1 cellular context compared by ENCODE assay signal in the genomic region with DNA sequence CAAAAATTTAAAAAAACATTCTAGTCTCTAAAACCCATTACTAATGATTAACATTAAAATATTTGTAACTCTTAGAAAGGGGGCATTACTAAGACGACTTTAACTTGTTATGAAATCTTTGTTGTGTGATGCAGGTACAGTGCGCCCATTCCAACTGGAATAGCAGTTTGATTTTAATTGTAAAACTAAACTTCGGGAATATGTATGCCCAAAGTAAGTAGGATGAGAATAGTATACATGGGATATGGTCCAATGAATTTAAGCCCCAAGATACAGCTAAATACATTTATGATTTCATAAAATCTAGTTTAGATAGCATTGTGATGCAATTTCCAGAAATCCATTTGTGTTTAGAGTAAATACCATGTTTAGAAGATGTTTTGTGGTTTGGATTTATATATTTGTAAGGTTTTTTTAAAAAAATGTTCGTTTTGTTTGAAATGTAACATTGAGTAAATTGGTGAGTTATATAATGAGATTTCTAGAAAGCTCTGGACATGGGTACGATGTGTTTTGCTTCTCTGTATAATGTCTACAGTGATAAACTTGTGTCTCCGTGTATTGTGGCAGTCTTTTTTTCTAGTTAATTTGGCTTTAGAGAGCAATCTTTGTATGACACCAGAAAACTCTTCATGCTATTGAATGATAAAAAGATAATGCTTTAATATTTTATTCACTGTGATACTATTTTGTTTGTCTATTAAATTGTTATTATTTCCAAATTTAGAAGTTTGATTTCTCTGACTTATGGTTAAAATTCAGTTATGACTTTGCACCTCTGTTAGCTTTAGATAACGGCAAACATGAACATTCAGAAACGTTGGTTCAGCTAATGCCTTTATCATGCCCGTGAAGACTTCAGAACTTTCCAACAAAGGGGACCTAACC.
TF ChIP-seq lines count a peak whose summit lies in the region.

No MANE protein-coding gene starts in this region.

TF ChIP-seq in K562, 482 proteins besides CTCF, POLR2A, EP300 and RAD21 (continued from another document and continues in another):
- TF ChIP-seq, protein P1, sequence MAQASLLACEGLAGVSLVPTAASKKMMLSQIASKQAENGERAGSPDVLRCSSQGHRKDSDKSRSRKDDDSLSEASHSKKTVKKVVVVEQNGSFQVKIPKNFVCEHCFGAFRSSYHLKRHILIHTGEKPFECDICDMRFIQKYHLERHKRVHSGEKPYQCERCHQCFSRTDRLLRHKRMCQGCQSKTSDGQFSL (CRISPR knock-in tag; IDR thresholded peaks at IDR 0.05) = no peak
- TF ChIP-seq, protein P1 (tag; IDR thresholded peaks at IDR 0.05) = no peak
- TF ChIP-seq SMAD2 (IDR thresholded peaks at IDR 0.05; ENCODE audit: low read depth, low read length) (no peak), EWSR1 (IDR thresholded peaks at IDR 0.05; ENCODE audit: borderline replicate concordance, low read depth, partially characterized antibody) (no peak), DACH1 (IDR thresholded peaks at IDR 0.05; ENCODE audit: partially characterized antibody) (no peak), HMGN3 (IDR thresholded peaks at IDR 0.05; ENCODE audit: borderline replicate concordance, extremely low read depth, insufficient read length, low read depth, low read length) (no peak), DIDO1 (tag; IDR thresholded peaks at IDR 0.05; ENCODE audit: low read depth) (no peak), POLR2G (IDR thresholded peaks at IDR 0.05; ENCODE audit: low read depth, low read length) (no peak), NR2C2 (CRISPR knock-in tag; IDR thresholded peaks at IDR 0.05) (no peak), NR2C2 (tag; IDR thresholded peaks at IDR 0.05) (0 out of 2 replicates have a peak, but pooled peaks have one; percentile 29), ZNF133 (CRISPR knock-in tag; IDR thresholded peaks at IDR 0.05) (no peak), ZNF785 (CRISPR knock-in tag; IDR thresholded peaks at IDR 0.05) (no peak), RBM34 (IDR thresholded peaks at IDR 0.05; ENCODE audit: borderline replicate concordance, insufficient read depth, low read length) (no peak), FOXA1 (IDR thresholded peaks at IDR 0.05; ENCODE audit: borderline replicate concordance) (no peak), NR2C1 (IDR thresholded peaks at IDR 0.05) (no peak), NR2C1 (tag; IDR thresholded peaks at IDR 0.05) (no peak; the same call in 1 of the 2 replicates), FOXA3 (CRISPR knock-in tag; conservative IDR thresholded peaks at IDR 0.05 in 1 of 2, IDR thresholded peaks at IDR 0.05 in 1 of 2) (0 out of 4 replicates have a peak, but pooled peaks of 1 of the 2 experiments have one; percentile 13), ZNF224 (CRISPR knock-in tag; IDR thresholded peaks at IDR 0.05) (no peak), HCFC1 (IDR thresholded peaks at IDR 0.05; ENCODE audit: low read depth, low read length) (no peak), CBFA2T3 (IDR thresholded peaks at IDR 0.05) (peak; percentile 90), ILK (tag; IDR thresholded peaks at IDR 0.05; ENCODE audit: borderline replicate concordance, low read depth) (no peak), ZNF217 (CRISPR knock-in tag; IDR thresholded peaks at IDR 0.05) (no peak), HLTF (IDR thresholded peaks at IDR 0.05) (no peak), IFI16 (CRISPR knock-in tag; IDR thresholded peaks at IDR 0.05) (no peak), ZNF134 (CRISPR knock-in tag; conservative IDR thresholded peaks at IDR 0.05) (no peak), CEBPB (tag; IDR thresholded peaks at IDR 0.05) (peak; percentile 81), ZNF212 (CRISPR knock-in tag; IDR thresholded peaks at IDR 0.05) (no peak), ZNF184 (CRISPR knock-in tag; IDR thresholded peaks at IDR 0.05) (no peak), ZNF174 (CRISPR knock-in tag; IDR thresholded peaks at IDR 0.05) (no peak), CHCHD3 (CRISPR knock-in tag; IDR thresholded peaks at IDR 0.05) (no peak), ZNF146 (CRISPR knock-in tag; IDR thresholded peaks at IDR 0.05; ENCODE audit: unreplicated experiment) (no peak), SIRT6 (IDR thresholded peaks at IDR 0.05; ENCODE audit: low read depth, low read length) (no peak), NONO (IDR thresholded peaks at IDR 0.05; ENCODE audit: low read depth in 2 of 2, low read length in 1 of 2) (no peak), RBFOX2 (IDR thresholded peaks at IDR 0.05; ENCODE audit: low read depth, low read length) (no peak), DMBX1 (CRISPR knock-in tag; IDR thresholded peaks at IDR 0.05; ENCODE audit: borderline replicate concordance) (peak; percentile 9; the same call in 1 of the 2 replicates), SRSF3 (IDR thresholded peaks at IDR 0.05; ENCODE audit: insufficient read depth, low read length) (no peak), XRCC5 (IDR thresholded peaks at IDR 0.05; ENCODE audit: low read depth, low read length) (no peak), SP2 (IDR thresholded peaks at IDR 0.05; ENCODE audit: extremely low read depth, low read depth, low read length, poor library complexity, severe bottlenecking) (no peak), PHTF2 (CRISPR knock-in tag; IDR thresholded peaks at IDR 0.05) (no peak), FOXJ3 (CRISPR knock-in tag; IDR thresholded peaks at IDR 0.05) (no peak), ERF (CRISPR knock-in tag; IDR thresholded peaks at IDR 0.05) (no peak), SLC30A9 (CRISPR knock-in tag; IDR thresholded peaks at IDR 0.05) (no peak), ZNF668 (CRISPR knock-in tag; IDR thresholded peaks at IDR 0.05) (no peak), GTF2F1 (IDR thresholded peaks at IDR 0.05; ENCODE audit: low read depth, low read length) (no peak), HMG20A (CRISPR knock-in tag; conservative IDR thresholded peaks at IDR 0.05) (no peak), KLF13 (tag; IDR thresholded peaks at IDR 0.05; ENCODE audit: borderline replicate concordance, low read depth) (no peak), ZNF41 (CRISPR knock-in tag; conservative IDR thresholded peaks at IDR 0.05) (0 out of 2 replicates have a peak, but pooled peaks have one; percentile 61)
- TF ChIP-seq, protein P2, sequence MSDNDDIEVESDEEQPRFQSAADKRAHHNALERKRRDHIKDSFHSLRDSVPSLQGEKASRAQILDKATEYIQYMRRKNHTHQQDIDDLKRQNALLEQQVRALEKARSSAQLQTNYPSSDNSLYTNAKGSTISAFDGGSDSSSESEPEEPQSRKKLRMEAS (CRISPR knock-in tag; IDR thresholded peaks at IDR 0.05) = no peak
- TF ChIP-seq, protein P3, sequence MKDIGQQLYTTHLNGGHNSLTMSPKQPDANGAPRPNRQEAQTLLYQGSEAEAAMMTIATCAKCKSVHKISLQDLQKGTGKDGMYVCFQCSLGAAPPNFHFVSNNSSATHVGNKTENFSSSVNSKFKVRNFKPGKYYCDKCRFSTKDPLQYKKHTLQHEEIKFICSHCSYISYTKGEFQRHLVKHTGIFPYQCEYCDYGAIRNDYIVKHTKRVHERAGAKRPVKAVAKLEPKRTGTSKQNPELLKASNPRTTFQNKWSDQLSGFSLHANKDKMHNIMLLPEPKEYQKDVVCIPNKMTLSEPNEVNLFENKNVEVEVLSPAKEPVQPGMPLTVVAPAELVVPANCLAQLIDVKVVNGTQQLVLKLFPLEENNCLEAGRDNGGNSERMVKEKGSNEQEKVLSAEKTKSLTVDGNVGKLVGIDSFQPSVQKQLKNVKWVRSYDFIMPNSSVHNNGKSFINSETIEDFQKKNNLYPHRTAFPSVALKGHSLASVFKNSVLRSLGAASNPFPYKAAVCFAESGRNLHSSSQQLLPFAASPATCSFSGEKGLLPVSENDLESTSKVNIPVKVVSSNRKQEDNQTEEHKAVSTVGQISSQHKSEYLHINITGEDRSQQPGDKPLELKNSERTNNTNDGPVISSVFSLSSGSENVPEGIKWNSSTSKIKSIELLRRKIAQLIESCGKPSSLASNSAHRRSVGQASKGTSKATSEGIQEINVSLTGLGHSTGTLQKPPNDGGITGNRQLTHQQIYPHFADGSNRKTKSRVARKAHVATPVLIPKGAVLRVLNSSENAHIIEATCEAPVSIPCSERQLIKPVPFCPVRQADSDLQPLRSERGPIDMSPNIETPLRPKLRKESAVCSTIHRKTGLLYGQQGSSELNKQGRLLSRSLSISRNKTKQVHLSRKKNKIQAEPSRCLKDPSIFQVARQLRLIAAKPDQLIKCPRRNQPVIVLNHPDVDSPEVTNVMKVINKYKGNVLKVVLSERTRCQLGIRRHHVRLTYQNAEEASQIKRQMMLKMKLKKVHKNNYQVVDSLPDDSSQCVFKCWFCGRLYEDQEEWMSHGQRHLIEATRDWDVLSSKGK (CRISPR knock-in tag; IDR thresholded peaks at IDR 0.05) = no peak
- TF ChIP-seq, protein P4, sequence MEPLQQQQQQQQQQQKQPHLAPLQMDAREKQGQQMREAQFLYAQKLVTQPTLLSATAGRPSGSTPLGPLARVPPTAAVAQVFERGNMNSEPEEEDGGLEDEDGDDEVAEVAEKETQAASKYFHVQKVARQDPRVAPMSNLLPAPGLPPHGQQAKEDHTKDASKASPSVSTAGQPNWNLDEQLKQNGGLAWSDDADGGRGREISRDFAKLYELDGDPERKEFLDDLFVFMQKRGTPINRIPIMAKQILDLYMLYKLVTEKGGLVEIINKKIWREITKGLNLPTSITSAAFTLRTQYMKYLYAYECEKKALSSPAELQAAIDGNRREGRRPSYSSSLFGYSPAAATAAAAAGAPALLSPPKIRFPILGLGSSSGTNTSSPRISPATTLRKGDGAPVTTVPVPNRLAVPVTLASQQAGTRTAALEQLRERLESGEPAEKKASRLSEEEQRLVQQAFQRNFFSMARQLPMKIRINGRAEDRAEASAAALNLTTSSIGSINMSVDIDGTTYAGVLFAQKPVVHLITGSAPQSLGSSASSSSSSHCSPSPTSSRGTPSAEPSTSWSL (CRISPR knock-in tag; IDR thresholded peaks at IDR 0.05; ENCODE audit: borderline replicate concordance) = no peak
- TF ChIP-seq, protein P5, sequence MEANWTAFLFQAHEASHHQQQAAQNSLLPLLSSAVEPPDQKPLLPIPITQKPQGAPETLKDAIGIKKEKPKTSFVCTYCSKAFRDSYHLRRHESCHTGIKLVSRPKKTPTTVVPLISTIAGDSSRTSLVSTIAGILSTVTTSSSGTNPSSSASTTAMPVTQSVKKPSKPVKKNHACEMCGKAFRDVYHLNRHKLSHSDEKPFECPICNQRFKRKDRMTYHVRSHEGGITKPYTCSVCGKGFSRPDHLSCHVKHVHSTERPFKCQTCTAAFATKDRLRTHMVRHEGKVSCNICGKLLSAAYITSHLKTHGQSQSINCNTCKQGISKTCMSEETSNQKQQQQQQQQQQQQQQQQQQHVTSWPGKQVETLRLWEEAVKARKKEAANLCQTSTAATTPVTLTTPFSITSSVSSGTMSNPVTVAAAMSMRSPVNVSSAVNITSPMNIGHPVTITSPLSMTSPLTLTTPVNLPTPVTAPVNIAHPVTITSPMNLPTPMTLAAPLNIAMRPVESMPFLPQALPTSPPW (CRISPR knock-in tag; IDR thresholded peaks at IDR 0.05) = peak; percentile 55
- TF ChIP-seq, protein P6, sequence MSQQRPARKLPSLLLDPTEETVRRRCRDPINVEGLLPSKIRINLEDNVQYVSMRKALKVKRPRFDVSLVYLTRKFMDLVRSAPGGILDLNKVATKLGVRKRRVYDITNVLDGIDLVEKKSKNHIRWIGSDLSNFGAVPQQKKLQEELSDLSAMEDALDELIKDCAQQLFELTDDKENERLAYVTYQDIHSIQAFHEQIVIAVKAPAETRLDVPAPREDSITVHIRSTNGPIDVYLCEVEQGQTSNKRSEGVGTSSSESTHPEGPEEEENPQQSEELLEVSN (IDR thresholded peaks at IDR 0.05; ENCODE audit: borderline replicate concordance in 1 of 2, extremely low read depth in 1 of 2, insufficient read depth in 1 of 2, insufficient read length in 1 of 2, low read depth in 1 of 2, low read length in 1 of 2, poor library complexity in 1 of 2, severe bottlenecking in 1 of 2) = no peak
- TF ChIP-seq, protein P7, sequence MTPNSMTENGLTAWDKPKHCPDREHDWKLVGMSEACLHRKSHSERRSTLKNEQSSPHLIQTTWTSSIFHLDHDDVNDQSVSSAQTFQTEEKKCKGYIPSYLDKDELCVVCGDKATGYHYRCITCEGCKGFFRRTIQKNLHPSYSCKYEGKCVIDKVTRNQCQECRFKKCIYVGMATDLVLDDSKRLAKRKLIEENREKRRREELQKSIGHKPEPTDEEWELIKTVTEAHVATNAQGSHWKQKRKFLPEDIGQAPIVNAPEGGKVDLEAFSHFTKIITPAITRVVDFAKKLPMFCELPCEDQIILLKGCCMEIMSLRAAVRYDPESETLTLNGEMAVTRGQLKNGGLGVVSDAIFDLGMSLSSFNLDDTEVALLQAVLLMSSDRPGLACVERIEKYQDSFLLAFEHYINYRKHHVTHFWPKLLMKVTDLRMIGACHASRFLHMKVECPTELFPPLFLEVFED (CRISPR knock-in tag; conservative IDR thresholded peaks at IDR 0.05) = no peak
- TF ChIP-seq, protein P8, sequence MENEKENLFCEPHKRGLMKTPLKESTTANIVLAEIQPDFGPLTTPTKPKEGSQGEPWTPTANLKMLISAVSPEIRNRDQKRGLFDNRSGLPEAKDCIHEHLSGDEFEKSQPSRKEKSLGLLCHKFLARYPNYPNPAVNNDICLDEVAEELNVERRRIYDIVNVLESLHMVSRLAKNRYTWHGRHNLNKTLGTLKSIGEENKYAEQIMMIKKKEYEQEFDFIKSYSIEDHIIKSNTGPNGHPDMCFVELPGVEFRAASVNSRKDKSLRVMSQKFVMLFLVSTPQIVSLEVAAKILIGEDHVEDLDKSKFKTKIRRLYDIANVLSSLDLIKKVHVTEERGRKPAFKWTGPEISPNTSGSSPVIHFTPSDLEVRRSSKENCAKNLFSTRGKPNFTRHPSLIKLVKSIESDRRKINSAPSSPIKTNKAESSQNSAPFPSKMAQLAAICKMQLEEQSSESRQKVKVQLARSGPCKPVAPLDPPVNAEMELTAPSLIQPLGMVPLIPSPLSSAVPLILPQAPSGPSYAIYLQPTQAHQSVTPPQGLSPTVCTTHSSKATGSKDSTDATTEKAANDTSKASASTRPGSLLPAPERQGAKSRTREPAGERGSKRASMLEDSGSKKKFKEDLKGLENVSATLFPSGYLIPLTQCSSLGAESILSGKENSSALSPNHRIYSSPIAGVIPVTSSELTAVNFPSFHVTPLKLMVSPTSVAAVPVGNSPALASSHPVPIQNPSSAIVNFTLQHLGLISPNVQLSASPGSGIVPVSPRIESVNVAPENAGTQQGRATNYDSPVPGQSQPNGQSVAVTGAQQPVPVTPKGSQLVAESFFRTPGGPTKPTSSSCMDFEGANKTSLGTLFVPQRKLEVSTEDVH (IDR thresholded peaks at IDR 0.05; ENCODE audit: low read depth, partially characterized antibody) = no peak
- TF ChIP-seq, protein P9, sequence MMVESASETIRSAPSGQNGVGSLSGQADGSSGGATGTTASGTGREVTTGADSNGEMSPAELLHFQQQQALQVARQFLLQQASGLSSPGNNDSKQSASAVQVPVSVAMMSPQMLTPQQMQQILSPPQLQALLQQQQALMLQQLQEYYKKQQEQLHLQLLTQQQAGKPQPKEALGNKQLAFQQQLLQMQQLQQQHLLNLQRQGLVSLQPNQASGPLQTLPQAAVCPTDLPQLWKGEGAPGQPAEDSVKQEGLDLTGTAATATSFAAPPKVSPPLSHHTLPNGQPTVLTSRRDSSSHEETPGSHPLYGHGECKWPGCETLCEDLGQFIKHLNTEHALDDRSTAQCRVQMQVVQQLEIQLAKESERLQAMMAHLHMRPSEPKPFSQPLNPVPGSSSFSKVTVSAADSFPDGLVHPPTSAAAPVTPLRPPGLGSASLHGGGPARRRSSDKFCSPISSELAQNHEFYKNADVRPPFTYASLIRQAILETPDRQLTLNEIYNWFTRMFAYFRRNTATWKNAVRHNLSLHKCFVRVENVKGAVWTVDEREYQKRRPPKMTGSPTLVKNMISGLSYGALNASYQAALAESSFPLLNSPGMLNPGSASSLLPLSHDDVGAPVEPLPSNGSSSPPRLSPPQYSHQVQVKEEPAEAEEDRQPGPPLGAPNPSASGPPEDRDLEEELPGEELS (CRISPR knock-in tag; IDR thresholded peaks at IDR 0.05; ENCODE audit: borderline replicate concordance) = no peak
